ENCODE assay signal across 24 cellular contexts in the genomic region with DNA sequence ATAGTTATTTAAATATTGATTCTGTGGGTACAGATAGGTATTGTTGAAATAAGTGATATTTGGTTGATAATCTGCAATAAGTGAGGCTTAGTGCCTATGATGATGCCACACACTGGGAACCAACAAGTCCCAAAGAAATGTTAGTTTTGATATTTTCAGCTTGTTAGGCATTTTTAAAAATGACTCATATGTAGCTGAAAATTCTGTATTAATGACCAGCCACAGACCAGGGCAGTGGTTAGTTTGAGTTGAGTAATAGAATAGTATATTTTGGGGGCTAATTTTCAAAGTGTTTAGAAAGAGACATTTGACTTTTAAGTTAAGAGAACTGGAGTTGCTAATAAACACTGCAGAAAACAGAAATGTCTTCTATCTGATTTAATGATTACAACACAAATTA.
DNase-seq lines count a peak whose midpoint lies in the region; FAIRE-seq and TF ChIP-seq lines count a peak whose summit lies in the region.
"Had no signal": no experiment of that assay in that cellular context is flagged by ENCODE, and none has a peak within 500 bp of the region (broad histone marks: within the 10 kb centered on the region; RNA-seq: fewer than 3 reads in every experiment).

No MANE protein-coding gene starts in this region.

- no peaks in the 10 kb centered on the region for H3K27me3 ChIP-seq in brain microvascular endothelial cell (replicated peaks)
- H3K27me3 ChIP-seq: suprapubic skin had no signal

- peak; percentile 68 for FAIRE-seq in islet of Langerhans (lab: Jason Lieb, UNC)
- FAIRE-seq: H1 had no signal

- DNase-seq in ELR (ENCODE audit: low read depth), result peak; percentile 37
- peak; percentile 15 for DNase-seq in brain microvascular endothelial cell
- DNase-seq in stromal cell of bone marrow (ENCODE audit: low read depth), result peak; percentile 18
- DNase-seq in activated naive CD4-positive, alpha-beta T cell treated with Interleukin-2 at 50 U/mL for 16 hours, result no peak
- no peak for DNase-seq in cerebellar nuclear complex (lab: John Stamatoyannopoulos, UW)
- DNase-seq in NCI-H1092 (lab: John Stamatoyannopoulos, UW), result no peak
- DNase-seq in NCI-H1694 treated with DMSO at 0.1 percent for 48 hours (lab: John Stamatoyannopoulos, UW), result no peak
- DNase-seq: activated CD4-positive, alpha-beta memory T cell treated with anti-CD3 and anti-CD28 coated beads for 36 hours; activated CD4-positive, alpha-beta T cell treated with anti-CD3 and anti-CD28 coated beads for 1 hour; activated T-cell treated with anti-CD3 and anti-CD28 coated beads, Interleukin-2, amount 50 U/mL, for 72 hours; DMS79; left ventricle myocardium inferior; naive thymus-derived CD8-positive, alpha-beta T cell; NCI-H1417; NCI-H2029 treated with DMSO at 0.1 percent for 48 hours; NCI-H226; NCI-H69; PC-3; stimulated activated CD4-positive, alpha-beta T cell treated with anti-CD3 and anti-CD28 coated beads, Interleukin-15, amount 100 ng/mL, for 24 hours; T-helper 2 cell had no signal

- H3K4me3 ChIP-seq in brain microvascular endothelial cell (ENCODE audit: low read depth, low read length), result no peak overlapping the region
- H3K4me3 ChIP-seq: left ventricle myocardium inferior, suprapubic skin had no signal

- in situ Hi-C loops in brain microvascular endothelial cell (cut with HindIII; ENCODE audit: low pct_ligation_motif_present, low sequenced_read_pairs), result no loop called here

- TF ChIP-seq CTCF in brain microvascular endothelial cell (IDR thresholded peaks at IDR 0.05; ENCODE audit: low read depth, low read length, missing control alignments), result no peak

- no peak overlapping the region for H3K27ac ChIP-seq in brain microvascular endothelial cell
- H3K27ac ChIP-seq: KMS-11, left ventricle myocardium inferior, suprapubic skin had no signal

- H3K36me3 ChIP-seq in brain microvascular endothelial cell (replicated peaks), result peaks cover 8% of the 10 kb centered on the region

Comparison
In these comparisons a context has a peak if more than half of its experiments do, and no peak if none do; other contexts are left out.
1. DNase-seq: peak in ELR (single experiment), brain microvascular endothelial cell (single experiment) and stromal cell of bone marrow (single experiment); none in activated naive CD4-positive, alpha-beta T cell treated with Interleukin-2 at 50 U/mL for 16 hours (single experiment), cerebellar nuclear complex (0 of 2), NCI-H1092 (single experiment) and NCI-H1694 treated with DMSO at 0.1 percent for 48 hours (single experiment).